In genomic region chr5:83711982-83712601, GRCh38 we compare ENCODE assay signal across 8 cellular contexts. TPM values are rescaled to one million over a fixed set of nuclear protein-coding genes. Genes with fewer than 3 reads are reported as not detected.
DNase-seq lines count a peak whose midpoint lies in the region; ATAC-seq and TF ChIP-seq lines count a peak whose summit lies in the region.

No MANE protein-coding gene starts in this region.

- TF ChIP-seq POLR2A in body of pancreas (IDR thresholded peaks at IDR 0.05) = no peak

- no peak overlapping the region for H3K4me3 Mint-ChIP-seq in activated CD4-positive, alpha-beta memory T cell treated with anti-CD3 and anti-CD28 coated beads, Interleukin-2, amount 10 ng/mL, durations not matched to agents 7 days and 5 days

- H3K9ac ChIP-seq in liver (ENCODE audit: low read depth in 1 of 2, low read length in 2 of 2) = no peak overlapping the region

- no peaks in the 10 kb centered on the region for H3K36me3 Mint-ChIP-seq in activated CD4-positive, alpha-beta memory T cell treated with anti-CD3 and anti-CD28 coated beads, Interleukin-2, amount 10 ng/mL, durations not matched to agents 7 days and 5 days (ENCODE audit: low read depth)

- H3K27ac ChIP-seq in AG04450 (ENCODE audit: low read depth, low read length) (no peak overlapping the region), body of pancreas (no peak overlapping the region), liver (ENCODE audit: low read depth in 1 of 2, low read length in 2 of 2) (no peak overlapping the region)

- ATAC-seq in body of pancreas = no peak

- H3K36me3 ChIP-seq in body of pancreas (replicated peaks in 1 of 2; ENCODE audit: insufficient read depth in 1 of 2, low read depth in 2 of 2) (no peaks in the 10 kb centered on the region), liver (ENCODE audit: control insufficient read depth in 4 of 4, insufficient read depth in 3 of 4, low read depth in 1 of 4, low read length in 3 of 4) (no peaks in the 10 kb centered on the region)

- H3K9me3 Mint-ChIP-seq in activated CD4-positive, alpha-beta memory T cell treated with anti-CD3 and anti-CD28 coated beads, Interleukin-2, amount 10 ng/mL, durations not matched to agents 7 days and 5 days = no peaks in the 10 kb centered on the region

- H3K9me3 ChIP-seq in AG04450 (ENCODE audit: control insufficient read depth, insufficient read depth, low read length) = no peaks in the 10 kb centered on the region
- no peaks in the 10 kb centered on the region for H3K9me3 ChIP-seq in body of pancreas
- H3K9me3 ChIP-seq in liver (ENCODE audit: control insufficient read depth in 4 of 4, low read length in 3 of 4) = no peaks in the 10 kb centered on the region

- H3K27me3 ChIP-seq in AG04450 (ENCODE audit: control insufficient read depth, insufficient read depth, low read length) (peaks cover 4% of the 10 kb centered on the region), body of pancreas (no peaks in the 10 kb centered on the region), liver (ENCODE audit: control insufficient read depth in 4 of 4, insufficient read depth in 4 of 4, low read length in 3 of 4) (peaks cover 0 to 5% (median 0%) of the 10 kb centered on the region in 4 donors)

- POLR2A ChIA-PET in AG04450 (lab: Yijun Ruan, JAX) = no interaction called here
- POLR2A ChIA-PET in GM10248 (lab: Yijun Ruan, JAX) = no interaction called here
- POLR2A ChIA-PET in activated CD4-positive, alpha-beta memory T cell treated with anti-CD3 and anti-CD28 coated beads, Interleukin-2, amount 10 ng/mL, durations not matched to agents 7 days and 5 days (lab: Charles Lee) = no interaction called here

- TF ChIP-seq CTCF in AG04450 (IDR thresholded peaks at IDR 0.05; ENCODE audit: low read depth, low read length) = peak; percentile 74
- peak; percentile 71 for TF ChIP-seq CTCF in GM10248 (IDR thresholded peaks at IDR 0.05; ENCODE audit: control extremely low read depth, extremely low read depth, low read depth, missing control alignments)
- TF ChIP-seq CTCF in HFF-Myc (IDR thresholded peaks at IDR 0.05; ENCODE audit: low read depth, low read length, missing control alignments) = peak; percentile 50
- TF ChIP-seq CTCF in body of pancreas (IDR thresholded peaks at IDR 0.05) = peak; percentile 32 to 70 (median 63)
- peak; percentile 78 for TF ChIP-seq CTCF in liver (IDR thresholded peaks at IDR 0.05; ENCODE audit: low read depth, low read length, missing input control)

- 40 to 42% methylated on average over 2 of the region's 2 CpGs for WGBS in body of pancreas, 2 donors
- WGBS in liver = 50% methylated on average over 2 of the region's 2 CpGs

- DNase-seq in AG04450 (ENCODE audit: low read depth, low spot score) (no peak), GM10248 (ENCODE audit: extremely low spot score) (peak; percentile 37), HFF-Myc (ENCODE audit: extremely low read depth, low read depth) (no peak), NCI-H2029 treated with DMSO at 0.1 percent for 48 hours (lab: John Stamatoyannopoulos, UW) (peak; percentile 10), body of pancreas (peak; percentile 54 to 59 (median 56)), NCI-H226 (no peak)
- no peak for DNase-seq in activated CD4-positive, alpha-beta memory T cell treated with anti-CD3 and anti-CD28 coated beads, Interleukin-2, amount 10 ng/mL, durations not matched to agents 7 days and 5 days

- H3K4me3 ChIP-seq in AG04450 (ENCODE audit: low read depth, low read length) (no peak overlapping the region), HFF-Myc (replicated peaks; ENCODE audit: low read depth, low read length) (no peak overlapping the region), body of pancreas (no peak overlapping the region), liver (ENCODE audit: low read depth in 1 of 3, low read length in 3 of 3) (no peak overlapping the region)

- intact Hi-C loops in body of pancreas (cut with DNase I) = no loop called here

- H3K4me1 ChIP-seq in body of pancreas = no peaks in the 10 kb centered on the region
- H3K4me1 ChIP-seq in liver (ENCODE audit: control insufficient read depth in 4 of 4, insufficient read depth in 4 of 4, low read length in 3 of 4) = no peaks in the 10 kb centered on the region

- CTCF ChIA-PET in AG04450 (lab: Charles Lee) = interaction anchor here (0.5 to 2.0 kb wide), 24 partner anchors 9 to 1465 kb away, joined by 3 to 10 read pairs (median 4); partner anchors contain the start of gene HAPLN1
- CTCF ChIA-PET in GM10248 (lab: Yijun Ruan, JAX) = interaction anchor here (0.6 to 2.0 kb wide), 16 partner anchors 8 to 1361 kb away, joined by 3 to 10 read pairs (median 3); partner anchors contain the start of gene HAPLN1
- CTCF ChIA-PET in activated CD4-positive, alpha-beta memory T cell treated with anti-CD3 and anti-CD28 coated beads, Interleukin-2, amount 10 ng/mL, durations not matched to agents 7 days and 5 days (lab: Charles Lee) = interaction anchor here (0.6 to 1.6 kb wide), 5 partner anchors 9 to 45 kb away, joined by 3 to 8 read pairs (median 3); partner anchors contain the start of gene HAPLN1

- H3K4me1 Mint-ChIP-seq in activated CD4-positive, alpha-beta memory T cell treated with anti-CD3 and anti-CD28 coated beads, Interleukin-2, amount 10 ng/mL, durations not matched to agents 7 days and 5 days = no peaks in the 10 kb centered on the region

- H3K27me3 Mint-ChIP-seq in activated CD4-positive, alpha-beta memory T cell treated with anti-CD3 and anti-CD28 coated beads, Interleukin-2, amount 10 ng/mL, durations not matched to agents 7 days and 5 days = peaks cover 3% of the 10 kb centered on the region

- H3K27ac Mint-ChIP-seq in activated CD4-positive, alpha-beta memory T cell treated with anti-CD3 and anti-CD28 coated beads, Interleukin-2, amount 10 ng/mL, durations not matched to agents 7 days and 5 days = no peak overlapping the region

- TF ChIP-seq RAD21 in liver (IDR thresholded peaks at IDR 0.05) = peak; percentile 73 to 84

TF ChIP-seq in liver, 16 proteins besides CTCF, POLR2A, EP300 and RAD21 (continues in another document):
- no peak for TF ChIP-seq FOXA1 (IDR thresholded peaks at IDR 0.05)
- TF ChIP-seq SP1 (IDR thresholded peaks at IDR 0.05) = no peak
- TF ChIP-seq FOXA2 (IDR thresholded peaks at IDR 0.05) = no peak
- TF ChIP-seq, protein P1, sequence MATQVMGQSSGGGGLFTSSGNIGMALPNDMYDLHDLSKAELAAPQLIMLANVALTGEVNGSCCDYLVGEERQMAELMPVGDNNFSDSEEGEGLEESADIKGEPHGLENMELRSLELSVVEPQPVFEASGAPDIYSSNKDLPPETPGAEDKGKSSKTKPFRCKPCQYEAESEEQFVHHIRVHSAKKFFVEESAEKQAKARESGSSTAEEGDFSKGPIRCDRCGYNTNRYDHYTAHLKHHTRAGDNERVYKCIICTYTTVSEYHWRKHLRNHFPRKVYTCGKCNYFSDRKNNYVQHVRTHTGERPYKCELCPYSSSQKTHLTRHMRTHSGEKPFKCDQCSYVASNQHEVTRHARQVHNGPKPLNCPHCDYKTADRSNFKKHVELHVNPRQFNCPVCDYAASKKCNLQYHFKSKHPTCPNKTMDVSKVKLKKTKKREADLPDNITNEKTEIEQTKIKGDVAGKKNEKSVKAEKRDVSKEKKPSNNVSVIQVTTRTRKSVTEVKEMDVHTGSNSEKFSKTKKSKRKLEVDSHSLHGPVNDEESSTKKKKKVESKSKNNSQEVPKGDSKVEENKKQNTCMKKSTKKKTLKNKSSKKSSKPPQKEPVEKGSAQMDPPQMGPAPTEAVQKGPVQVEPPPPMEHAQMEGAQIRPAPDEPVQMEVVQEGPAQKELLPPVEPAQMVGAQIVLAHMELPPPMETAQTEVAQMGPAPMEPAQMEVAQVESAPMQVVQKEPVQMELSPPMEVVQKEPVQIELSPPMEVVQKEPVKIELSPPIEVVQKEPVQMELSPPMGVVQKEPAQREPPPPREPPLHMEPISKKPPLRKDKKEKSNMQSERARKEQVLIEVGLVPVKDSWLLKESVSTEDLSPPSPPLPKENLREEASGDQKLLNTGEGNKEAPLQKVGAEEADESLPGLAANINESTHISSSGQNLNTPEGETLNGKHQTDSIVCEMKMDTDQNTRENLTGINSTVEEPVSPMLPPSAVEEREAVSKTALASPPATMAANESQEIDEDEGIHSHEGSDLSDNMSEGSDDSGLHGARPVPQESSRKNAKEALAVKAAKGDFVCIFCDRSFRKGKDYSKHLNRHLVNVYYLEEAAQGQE (IDR thresholded peaks at IDR 0.05) = no peak
- TF ChIP-seq YY1 (IDR thresholded peaks at IDR 0.05) = no peak
- no peak for TF ChIP-seq GABPA (IDR thresholded peaks at IDR 0.05 in 1 of 2, conservative IDR thresholded peaks at IDR 0.05 in 1 of 2)
- no peak for TF ChIP-seq HNF4A (conservative IDR thresholded peaks at IDR 0.05)
- no peak for TF ChIP-seq ZBTB33 (IDR thresholded peaks at IDR 0.05)
- TF ChIP-seq NR2F2 (IDR thresholded peaks at IDR 0.05) = no peak
- no peak for TF ChIP-seq TAF1 (conservative IDR thresholded peaks at IDR 0.05)
- TF ChIP-seq RXRA (IDR thresholded peaks at IDR 0.05) = no peak
- no peak for TF ChIP-seq EGR1 (IDR thresholded peaks at IDR 0.05; ENCODE audit: low read depth in 2 of 2)
- TF ChIP-seq ATF3 (IDR thresholded peaks at IDR 0.05) = no peak
- TF ChIP-seq JUND (IDR thresholded peaks at IDR 0.05) = no peak
- no peak for TF ChIP-seq HNF4G (IDR thresholded peaks at IDR 0.05)

RNA-seq across cellular contexts. Expression of gene HAPLN1, which starts 8.6 kb away (rescaled TPM):
- polyA plus RNA-seq in AG04450 (2011; rRNA removed) (not detected in 2 replicates), liver (under 1 TPM in 1 of 2 donors, not detected in 1; 0.07 TPM)
- polyA minus RNA-seq in AG04450 (2011; rRNA and poly(A)+ RNA removed) = not detected in 2 replicates
- total RNA-seq in body of pancreas (not detected), liver (1 to 10 TPM in 1 of 2 donors, not detected in 1; 1.3 TPM)
- total RNA-seq in activated CD4-positive, alpha-beta memory T cell treated with anti-CD3 and anti-CD28 coated beads, Interleukin-2, amount 10 ng/mL, durations not matched to agents 7 days and 5 days = not detected

Comparison
In these comparisons a context has a peak if more than half of its experiments do, and no peak if none do; other contexts are left out.
1. DNase-seq: peak in GM10248 (single experiment), NCI-H2029 treated with DMSO at 0.1 percent for 48 hours (single experiment) and body of pancreas (4 of 4); none in AG04450 (single experiment), HFF-Myc (single experiment), activated CD4-positive, alpha-beta memory T cell treated with anti-CD3 and anti-CD28 coated beads, Interleukin-2, amount 10 ng/mL, durations not matched to agents 7 days and 5 days (single experiment) and NCI-H226 (single experiment).
2. Peak in every context shown above with its lines, with median percentiles within 50 percentile points of each other: CTCF ChIP-seq.